ENCODE assay signal across 14 cellular contexts in the genomic region with DNA sequence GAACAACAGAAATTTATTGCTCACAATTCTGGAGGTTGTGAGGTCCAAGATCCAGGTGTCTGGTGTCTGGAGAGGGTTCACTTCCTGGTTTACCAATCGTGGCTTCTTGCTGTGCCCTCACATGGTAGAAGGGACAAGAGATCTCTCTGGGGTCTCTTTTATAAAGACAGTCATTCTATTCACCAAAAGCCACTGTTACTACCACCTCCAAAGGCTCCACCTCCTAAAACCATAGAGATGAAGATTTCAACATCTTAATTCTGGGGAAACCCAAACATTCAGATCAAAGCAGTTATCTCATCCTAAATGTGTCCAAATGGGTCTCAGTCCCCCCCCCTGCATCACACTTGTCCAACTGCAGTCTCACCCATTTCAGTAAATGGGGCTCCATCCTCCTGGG.
DNase-seq lines count a peak whose midpoint lies in the region; ATAC-seq and TF ChIP-seq lines count a peak whose summit lies in the region.
"Had no signal": no experiment of that assay in that cellular context is flagged by ENCODE, and none has a peak within 500 bp of the region (broad histone marks: within the 10 kb centered on the region; RNA-seq: fewer than 3 reads in every experiment).

No MANE protein-coding gene starts in this region.

- no peak overlapping the region for H3K4me3 Mint-ChIP-seq in stimulated activated naive CD8-positive, alpha-beta T cell treated with anti-CD3 and anti-CD28 coated beads, Interleukin-15, Interleukin-2, amounts not matched to agents 100 ng/mL and 50 ng/mL, for 24 hours
- no peak overlapping the region for H3K4me3 Mint-ChIP-seq in effector memory CD8-positive, alpha-beta T cell
- peak overlapping the region; percentile 64 for H3K4me3 Mint-ChIP-seq in natural killer cell treated with Interleukin-12 subunit alpha and Interleukin-12 subunit beta and Interleukin-15 and Interleukin-18, amount 100 ng/mL, for 72 hours
- H3K4me3 Mint-ChIP-seq: B cell; CD8-positive, alpha-beta T cell; GM23338 had no signal

- H3K27me3 ChIP-seq in adrenal gland = no peaks in the 10 kb centered on the region
- H3K27me3 ChIP-seq: BLaER1 treated with 17β-estradiol and CSF1 and Interleukin-3, amounts not matched to agents 10 nM and 100 nM had no signal

- H3K36me3 Mint-ChIP-seq in stimulated activated naive CD8-positive, alpha-beta T cell treated with anti-CD3 and anti-CD28 coated beads, Interleukin-15, Interleukin-2, amounts not matched to agents 100 ng/mL and 50 ng/mL, for 24 hours (ENCODE audit: low read depth) = no peaks in the 10 kb centered on the region
- peaks cover 10% of the 10 kb centered on the region for H3K36me3 Mint-ChIP-seq in effector memory CD8-positive, alpha-beta T cell (ENCODE audit: insufficient read depth)
- H3K36me3 Mint-ChIP-seq in natural killer cell treated with Interleukin-12 subunit alpha and Interleukin-12 subunit beta and Interleukin-15 and Interleukin-18, amount 100 ng/mL, for 72 hours = peaks cover 11% of the 10 kb centered on the region
- H3K36me3 Mint-ChIP-seq: CD8-positive, alpha-beta T cell had no signal

- peak overlapping the region; percentile 22 for H3K27ac Mint-ChIP-seq in stimulated activated naive CD8-positive, alpha-beta T cell treated with anti-CD3 and anti-CD28 coated beads, Interleukin-15, Interleukin-2, amounts not matched to agents 100 ng/mL and 50 ng/mL, for 24 hours
- peak overlapping the region in 1 of 2 donors; percentile 26 for H3K27ac Mint-ChIP-seq in effector memory CD8-positive, alpha-beta T cell
- peak overlapping the region; percentile 34 to 77 for H3K27ac Mint-ChIP-seq in natural killer cell treated with Interleukin-12 subunit alpha and Interleukin-12 subunit beta and Interleukin-15 and Interleukin-18, amount 100 ng/mL, for 72 hours
- H3K27ac Mint-ChIP-seq: B cell; CD8-positive, alpha-beta T cell; GM23338 had no signal

- 33 to 41% (median 34%) methylated on average over 1 of the region's 1 CpG for WGBS in adrenal gland, 4 donors

- peaks cover 12% of the 10 kb centered on the region for H3K27me3 Mint-ChIP-seq in stimulated activated naive CD8-positive, alpha-beta T cell treated with anti-CD3 and anti-CD28 coated beads, Interleukin-15, Interleukin-2, amounts not matched to agents 100 ng/mL and 50 ng/mL, for 24 hours
- peaks cover 16 to 28% of the 10 kb centered on the region in 2 donors for H3K27me3 Mint-ChIP-seq in effector memory CD8-positive, alpha-beta T cell
- H3K27me3 Mint-ChIP-seq in natural killer cell treated with Interleukin-12 subunit alpha and Interleukin-12 subunit beta and Interleukin-15 and Interleukin-18, amount 100 ng/mL, for 72 hours = peaks cover 2 to 8% of the 10 kb centered on the region in 2 donors

- no peak overlapping the region for H3K4me3 ChIP-seq in adrenal gland
- H3K4me3 ChIP-seq: BLaER1 treated with 17β-estradiol and CSF1 and Interleukin-3, amounts not matched to agents 10 nM and 100 nM; GM23338 had no signal

- H3K4me1 Mint-ChIP-seq in stimulated activated naive CD8-positive, alpha-beta T cell treated with anti-CD3 and anti-CD28 coated beads, Interleukin-15, Interleukin-2, amounts not matched to agents 100 ng/mL and 50 ng/mL, for 24 hours (ENCODE audit: low read depth) = peaks cover 27% of the 10 kb centered on the region
- peaks cover 9 to 20% of the 10 kb centered on the region in 2 donors for H3K4me1 Mint-ChIP-seq in effector memory CD8-positive, alpha-beta T cell (ENCODE audit: low read depth in 2 of 2)
- peaks cover 26 to 39% of the 10 kb centered on the region in 2 donors for H3K4me1 Mint-ChIP-seq in natural killer cell treated with Interleukin-12 subunit alpha and Interleukin-12 subunit beta and Interleukin-15 and Interleukin-18, amount 100 ng/mL, for 72 hours (ENCODE audit: low read depth in 2 of 2)
- H3K4me1 Mint-ChIP-seq: B cell had no signal

- TF ChIP-seq CTCF in adrenal gland (IDR thresholded peaks at IDR 0.05) = no peak

- TF ChIP-seq POLR2A in adrenal gland (IDR thresholded peaks at IDR 0.05) = no peak

- intact Hi-C loops in adrenal gland (cut with DNase I) = no loop called here

- peaks cover 5% of the 10 kb centered on the region for H3K9me3 Mint-ChIP-seq in stimulated activated naive CD8-positive, alpha-beta T cell treated with anti-CD3 and anti-CD28 coated beads, Interleukin-15, Interleukin-2, amounts not matched to agents 100 ng/mL and 50 ng/mL, for 24 hours
- H3K9me3 Mint-ChIP-seq in effector memory CD8-positive, alpha-beta T cell = no peaks in the 10 kb centered on the region
- peaks cover 3% of the 10 kb centered on the region for H3K9me3 Mint-ChIP-seq in natural killer cell treated with Interleukin-12 subunit alpha and Interleukin-12 subunit beta and Interleukin-15 and Interleukin-18, amount 100 ng/mL, for 72 hours

- no peak overlapping the region for H3K27ac ChIP-seq in adrenal gland
- H3K27ac ChIP-seq: BLaER1 treated with 17β-estradiol and CSF1 and Interleukin-3, amounts not matched to agents 10 nM and 100 nM had no signal

- no peaks in the 10 kb centered on the region for H3K4me1 ChIP-seq in adrenal gland (replicated peaks in 1 of 2)

- no peaks in the 10 kb centered on the region for H3K36me3 ChIP-seq in adrenal gland (replicated peaks in 1 of 2)
- H3K36me3 ChIP-seq: BLaER1 treated with 17β-estradiol and CSF1 and Interleukin-3, amounts not matched to agents 10 nM and 100 nM had no signal

- DNase-seq in stimulated activated naive CD8-positive, alpha-beta T cell treated with anti-CD3 and anti-CD28 coated beads, Interleukin-15, Interleukin-2, amounts not matched to agents 100 U/mL and 50 U/mL, for 24 hours = no peak
- DNase-seq in effector memory CD8-positive, alpha-beta T cell = no peak
- no peak for DNase-seq in natural killer cell treated with Interleukin-12 subunit alpha and Interleukin-12 subunit beta and Interleukin-15 and Interleukin-18, amount 100 ng/mL, for 72 hours (ENCODE audit: low spot score)
- DNase-seq in superior temporal gyrus (ENCODE audit: extremely low spot score) = no peak
- no peak for DNase-seq in adrenal gland
- DNase-seq: Calu3; CD8-positive, alpha-beta T cell; HCEC 1CT; IMR-90 had no signal

- no peaks in the 10 kb centered on the region for H3K9me3 ChIP-seq in adrenal gland (replicated peaks in 1 of 3)

- ATAC-seq in stimulated activated naive CD8-positive, alpha-beta T cell treated with anti-CD3 and anti-CD28 coated beads, Interleukin-15, Interleukin-2, amounts not matched to agents 100 U/mL and 50 U/mL, for 24 hours = no peak
- ATAC-seq in effector memory CD8-positive, alpha-beta T cell (replicated peaks) = peak; percentile 30
- peak; percentile 76 to 77 for ATAC-seq in natural killer cell treated with Interleukin-12 subunit alpha and Interleukin-12 subunit beta and Interleukin-15 and Interleukin-18, amount 100 ng/mL, for 72 hours
- no peak for ATAC-seq in GM19395 (IDR thresholded peaks at IDR 0.05; ENCODE audit: unreplicated experiment)
- ATAC-seq: CD8-positive, alpha-beta T cell; GM23338 had no signal

Comparison
In these comparisons a context has a peak if more than half of its experiments do, and no peak if none do; other contexts are left out.
1. ATAC-seq: peak in effector memory CD8-positive, alpha-beta T cell (single experiment) and natural killer cell treated with Interleukin-12 subunit alpha and Interleukin-12 subunit beta and Interleukin-15 and Interleukin-18, amount 100 ng/mL, for 72 hours (2 of 2); none in stimulated activated naive CD8-positive, alpha-beta T cell treated with anti-CD3 and anti-CD28 coated beads, Interleukin-15, Interleukin-2, amounts not matched to agents 100 U/mL and 50 U/mL, for 24 hours (single experiment) and GM19395 (single experiment).